Comparison of ENCODE assay signal across 8 cellular contexts in the genomic region with DNA sequence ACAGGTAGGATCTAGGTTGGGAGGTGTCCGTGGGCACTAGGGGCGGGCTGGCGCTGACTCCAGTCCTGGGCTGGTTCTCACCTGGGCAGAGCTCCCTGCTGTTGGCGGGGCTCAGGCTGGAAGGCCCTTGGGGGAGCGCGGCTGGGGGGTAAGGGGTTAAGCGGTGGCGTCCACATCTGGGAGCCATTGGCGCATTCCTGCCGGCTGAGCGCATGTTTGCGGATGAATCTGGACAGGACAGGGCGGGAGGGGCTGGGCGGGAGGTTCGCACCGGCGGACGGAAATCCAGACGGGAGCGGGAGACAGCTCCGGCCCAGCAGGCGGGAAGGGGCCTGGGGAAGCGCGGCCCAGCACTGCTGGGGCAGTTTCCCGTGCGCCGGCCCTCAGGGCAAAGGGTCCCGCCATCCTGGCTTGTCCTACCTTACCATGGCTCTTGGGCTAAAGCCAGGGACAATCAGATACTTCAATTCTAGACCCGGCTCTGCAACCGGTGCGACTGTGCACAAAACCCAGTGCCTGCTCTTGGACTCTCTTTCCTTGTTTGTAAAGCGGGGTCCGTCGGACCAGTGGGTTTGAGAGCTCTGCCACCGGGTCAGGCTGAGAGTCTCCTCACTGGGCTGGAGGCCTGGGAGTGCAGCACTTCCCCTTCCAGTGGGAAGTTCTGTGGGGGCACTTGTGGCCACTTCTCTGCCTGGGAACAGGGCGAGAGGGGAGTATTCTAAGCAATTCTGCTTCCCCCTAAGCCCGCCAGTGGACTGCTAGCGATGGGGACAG. TPM values are rescaled to one million over a fixed set of nuclear protein-coding genes. Genes with fewer than 3 reads are reported as not detected.
DNase-seq lines count a peak whose midpoint lies in the region; ATAC-seq and TF ChIP-seq lines count a peak whose summit lies in the region.

No MANE protein-coding gene starts in this region.

- POLR2A ChIA-PET in GM10248 (lab: Yijun Ruan, JAX) = interaction anchor here (0.8 kb wide), 1 partner anchor 1373 kb away, joined by 4 read pairs; no protein-coding TSS in a partner anchor

- H3K27ac ChIP-seq in epithelial cell of prostate = peak overlapping the region; percentile 91
- H3K27ac ChIP-seq in muscle layer of duodenum (ENCODE audit: low read length) = peak overlapping the region; percentile 83

- peaks cover 40 to 82% of the 10 kb centered on the region in 2 donors for H3K4me1 ChIP-seq in muscle layer of duodenum (ENCODE audit: control insufficient read depth in 1 of 2, insufficient read depth in 2 of 2, low read length in 2 of 2)

- no peaks in the 10 kb centered on the region for H3K27me3 ChIP-seq in muscle layer of duodenum (ENCODE audit: low read depth, low read length)

- no peaks in the 10 kb centered on the region for H3K9me3 ChIP-seq in muscle layer of duodenum (ENCODE audit: control insufficient read depth in 1 of 2, low read length in 2 of 2)

- no peaks in the 10 kb centered on the region for H3K36me3 ChIP-seq in muscle layer of duodenum (ENCODE audit: control insufficient read depth in 1 of 2, insufficient read depth in 2 of 2, low read length in 2 of 2)

- CTCF ChIA-PET in GM10248 (lab: Yijun Ruan, JAX) = interaction anchor here (0.9 to 30.0 kb wide), 14 partner anchors 9 to 216 kb away, joined by 3 to 604 read pairs (median 4); a partner anchor contains a TSS

- TF ChIP-seq CTCF in GM10248 (IDR thresholded peaks at IDR 0.05; ENCODE audit: control extremely low read depth, extremely low read depth, low read depth, missing control alignments) = no peak

- peak overlapping the region; percentile 89 to 94 for H3K4me3 ChIP-seq in muscle layer of duodenum (ENCODE audit: low read depth in 1 of 2, low read length in 2 of 2)

- no peak for ATAC-seq in GM19328 (IDR thresholded peaks at IDR 0.05; ENCODE audit: unreplicated experiment)

- DNase-seq in H4 (ENCODE audit: low spot score) = peak; percentile 76
- peak; percentile 75 for DNase-seq in RKO (ENCODE audit: low spot score)
- no peak for DNase-seq in epithelial cell of prostate (ENCODE audit: low read depth, low spot score)
- no peak for DNase-seq in stimulated activated naive CD4-positive, alpha-beta T cell (lab: John Stamatoyannopoulos, UW)
- DNase-seq in NCI-H1930 (lab: John Stamatoyannopoulos, UW) = no peak
- no peak for DNase-seq in GM10248 (ENCODE audit: extremely low spot score)

RNA-seq across cellular contexts. Expression of a gene that starts 7.8 kb away (rescaled TPM):
- total RNA-seq in H4 (2014; rRNA removed; shearing (Covaris generic)) = 17.7 and 19.7 TPM in 2 replicates

RNA-seq across cellular contexts. Expression of a gene that starts 29.1 kb away (rescaled TPM):
- 48.0 and 62.5 TPM in 2 replicates for total RNA-seq in H4 (2014; rRNA removed; shearing (Covaris generic))

RNA-seq across cellular contexts. Expression of a gene that starts 47.8 kb away (rescaled TPM):
- not detected in 2 replicates for total RNA-seq in H4 (2014; rRNA removed; shearing (Covaris generic))

Comparison
In these comparisons a context has a peak if more than half of its experiments do, and no peak if none do; other contexts are left out.
1. DNase-seq: peak in H4 (single experiment) and RKO (single experiment); none in epithelial cell of prostate (single experiment), stimulated activated naive CD4-positive, alpha-beta T cell (0 of 6), NCI-H1930 (0 of 2) and GM10248 (single experiment).